Comparison of ENCODE assay signal across 8 cellular contexts in genomic region chr10:62610649-62611229, GRCh38.
DNase-seq lines count a peak whose midpoint lies in the region; ATAC-seq, FAIRE-seq and TF ChIP-seq lines count a peak whose summit lies in the region.

No MANE protein-coding gene starts in this region.

- H3K79me2 ChIP-seq in DOHH2 (ENCODE audit: control insufficient read depth, low read length) (no peaks in the 10 kb centered on the region), astrocyte (ENCODE audit: insufficient read depth, low read length) (no peaks in the 10 kb centered on the region)

- H2AK5ac ChIP-seq in IMR-90 (ENCODE audit: low read depth, low read length) = no peak overlapping the region

- no peak overlapping the region for H3K18ac ChIP-seq in IMR-90 (ENCODE audit: low read depth, low read length)

- peaks cover 18% of the 10 kb centered on the region for H3K4me1 Mint-ChIP-seq in astrocyte (ENCODE audit: low read depth, unreplicated experiment)

- H4K91ac ChIP-seq in IMR-90 (ENCODE audit: insufficient read depth, low read depth, low read length) = no peak overlapping the region

- H3K79me1 ChIP-seq in IMR-90 (ENCODE audit: low read depth in 1 of 2, low read length in 2 of 2) = no peaks in the 10 kb centered on the region

- H2AFZ ChIP-seq in IMR-90 (replicated peaks; ENCODE audit: low read length, poor library complexity) (peak overlapping the region; percentile 34), astrocyte (ENCODE audit: low read depth, low read length) (no peak overlapping the region)

- H3K27ac ChIP-seq in DOHH2 (ENCODE audit: low read depth, low read length) (no peak overlapping the region), IMR-90 (ENCODE audit: insufficient read depth, low read length) (no peak overlapping the region), astrocyte (ENCODE audit: low read depth, low read length) (no peak overlapping the region)

- H3K9me3 ChIP-seq in DOHH2 (ENCODE audit: control insufficient read depth, insufficient read depth, low read length) (no peaks in the 10 kb centered on the region), IMR-90 (ENCODE audit: control insufficient read depth, insufficient read depth, low read length) (no peaks in the 10 kb centered on the region), astrocyte (ENCODE audit: insufficient read depth, low read depth, low read length) (no peaks in the 10 kb centered on the region)

- H3K4me3 Mint-ChIP-seq in astrocyte (ENCODE audit: unreplicated experiment) = no peak overlapping the region

- dilution Hi-C loops in IMR-90 (cut with HindIII; ENCODE audit: low sequenced_read_pairs, unreplicated experiment) = loop anchor here (25.0 kb wide), 1 partner anchor 552 kb away; no protein-coding TSS in a partner anchor

- no peaks in the 10 kb centered on the region for H4K20me1 ChIP-seq in DOHH2 (ENCODE audit: control insufficient read depth, insufficient read depth, low read depth, low read length)
- no peaks in the 10 kb centered on the region for H4K20me1 ChIP-seq in IMR-90 (ENCODE audit: insufficient read depth, low read length)
- H4K20me1 ChIP-seq in astrocyte (ENCODE audit: insufficient read depth, low read length) = no peaks in the 10 kb centered on the region

- H4K8ac ChIP-seq in IMR-90 (ENCODE audit: low read depth in 2 of 2, low read length in 2 of 2) = no peak overlapping the region

- TF ChIP-seq POLR2A in IMR-90 (IDR thresholded peaks at IDR 0.05; ENCODE audit: low read depth, low read length) = no peak

- no peak overlapping the region for H3K27ac Mint-ChIP-seq in astrocyte (ENCODE audit: unreplicated experiment)

- intact Hi-C loops in IMR-90 (cut with micrococcal nuclease) = loop anchor here (1.0 kb wide), 3 partner anchors 208 to 548 kb away; no protein-coding TSS in a partner anchor

- H3K4me3 ChIP-seq in DOHH2 (ENCODE audit: low read length) = no peak overlapping the region
- no peak overlapping the region for H3K4me3 ChIP-seq in IMR-90 (ENCODE audit: insufficient read depth, low read depth, low read length)
- H3K4me3 ChIP-seq in astrocyte (ENCODE audit: insufficient read depth, low read depth, low read length) = no peak overlapping the region

- FAIRE-seq in astrocyte (lab: Jason Lieb, UNC) = no peak

- no peak overlapping the region for H3K4ac ChIP-seq in IMR-90 (ENCODE audit: low read depth, low read length)

- no peaks in the 10 kb centered on the region for H3K36me3 Mint-ChIP-seq in astrocyte (ENCODE audit: low read depth, unreplicated experiment)

- H3K14ac ChIP-seq in IMR-90 (replicated peaks; ENCODE audit: low read depth, low read length) = no peak overlapping the region

- H3K27me3 Mint-ChIP-seq in astrocyte (ENCODE audit: low read depth, unreplicated experiment) = no peaks in the 10 kb centered on the region

- H3K9ac ChIP-seq in IMR-90 (ENCODE audit: low read depth, low read length) = no peak overlapping the region
- H3K9ac ChIP-seq in astrocyte (ENCODE audit: low read length) = no peak overlapping the region

- H3K27me3 ChIP-seq in DOHH2 (ENCODE audit: control insufficient read depth, low read length) = no peaks in the 10 kb centered on the region
- H3K27me3 ChIP-seq in IMR-90 (ENCODE audit: control insufficient read depth, insufficient read depth, low read length) = no peaks in the 10 kb centered on the region
- no peaks in the 10 kb centered on the region for H3K27me3 ChIP-seq in astrocyte (ENCODE audit: insufficient read depth, low read length)

- H3K9me3 Mint-ChIP-seq in astrocyte (ENCODE audit: unreplicated experiment) = peaks cover 9% of the 10 kb centered on the region

- no peak overlapping the region for H2BK15ac ChIP-seq in IMR-90 (ENCODE audit: low read depth, low read length)

- ATAC-seq in GM21526 (IDR thresholded peaks at IDR 0.05; ENCODE audit: low FRiP score, unreplicated experiment) (peak; percentile 70), IMR-90 (ENCODE audit: low read depth) (peak; percentile 83)

- no peak overlapping the region for H2AK9ac ChIP-seq in IMR-90 (replicated peaks; ENCODE audit: low read depth, low read length, poor library complexity)

- H3K4me1 ChIP-seq in DOHH2 (ENCODE audit: control insufficient read depth, low read length) = peaks cover 48% of the 10 kb centered on the region
- peaks cover 9% of the 10 kb centered on the region for H3K4me1 ChIP-seq in IMR-90 (ENCODE audit: control insufficient read depth, insufficient read depth, low read length)
- peaks cover 7% of the 10 kb centered on the region for H3K4me1 ChIP-seq in astrocyte (ENCODE audit: insufficient read depth, low read length)

- H3K9me1 ChIP-seq in IMR-90 (ENCODE audit: insufficient read depth, low read length) = no peaks in the 10 kb centered on the region

- H3F3A ChIP-seq in DOHH2 (ENCODE audit: control insufficient read depth, insufficient read depth) = no peaks in the 10 kb centered on the region

- no TSS peak for BruUV-seq in IMR-90 (replicated peaks; lab: Mats Ljungman, UMichigan)

- H2BK5ac ChIP-seq in IMR-90 (ENCODE audit: low read depth, low read length, poor library complexity, severe bottlenecking) = no peak overlapping the region

- no peak overlapping the region for H4K5ac ChIP-seq in IMR-90 (ENCODE audit: low read depth, low read length)

- 0% methylated on average over 1 of the region's 7 CpGs; no CpG with 5 or more reads in 1 of the 2 experiments for WGBS in IMR-90 (ENCODE audit: extremely low coverage in 2 of 2, insufficient read length in 1 of 2), 2 experiments

- H3K36me3 ChIP-seq in DOHH2 (ENCODE audit: control insufficient read depth, low read length) (no peaks in the 10 kb centered on the region), IMR-90 (ENCODE audit: control insufficient read depth, insufficient read depth, low read length) (no peaks in the 10 kb centered on the region), astrocyte (ENCODE audit: insufficient read depth, low read length) (no peaks in the 10 kb centered on the region)

- no peak overlapping the region for H3K56ac ChIP-seq in IMR-90 (ENCODE audit: extremely low read depth, insufficient read depth, low read length)

- H3K9me2 ChIP-seq in DOHH2 (replicated peaks; ENCODE audit: control insufficient read depth, low read length) = no peaks in the 10 kb centered on the region

- H2BK20ac ChIP-seq in IMR-90 (ENCODE audit: low read depth, low read length) = no peak overlapping the region

- no peak overlapping the region for H2BK120ac ChIP-seq in IMR-90 (ENCODE audit: low read depth, low read length)

- POLR2A ChIA-PET in IMR-90 (lab: Charles Lee; ENCODE audit: unreplicated experiment) = no interaction called here

- H3K4me2 ChIP-seq in DOHH2 (ENCODE audit: low read length) (peak overlapping the region; percentile 47), IMR-90 (ENCODE audit: low read depth, low read length) (no peak overlapping the region), astrocyte (ENCODE audit: low read length) (no peak overlapping the region)

- no peak overlapping the region for H3K23ac ChIP-seq in IMR-90 (ENCODE audit: low read depth, low read length)

- CTCF ChIA-PET in IMR-90 (lab: Yijun Ruan, JAX) = interaction anchor here (0.6 to 2.9 kb wide), 12 partner anchors 9 to 550 kb away, joined by 3 to 18 read pairs (median 3); no protein-coding TSS in a partner anchor

- TF ChIP-seq RAD21 in IMR-90 (IDR thresholded peaks at IDR 0.05; ENCODE audit: low read length) = peak; percentile 92

- in situ Hi-C loops in IMR-90 (cut with MboI; ENCODE audit: low sequenced_read_pairs) = loop anchor here (5.0 to 10.0 kb wide), 2 partner anchors 202 to 544 kb away; no protein-coding TSS in a partner anchor

- TF ChIP-seq CTCF in DOHH2 (IDR thresholded peaks at IDR 0.05; ENCODE audit: low read depth, low read length, poor library complexity, severe bottlenecking) (peak; percentile 97), IMR-90 (conservative IDR thresholded peaks at IDR 0.05; ENCODE audit: low read depth, low read length) (peak; percentile 87), astrocyte (IDR thresholded peaks at IDR 0.05; ENCODE audit: insufficient read depth, low read depth, low read length) (peak; percentile 76)

- DNase-seq in IMR-90 (peak; percentile 47), T-helper 1 cell (peak; percentile 35 to 66 (median 57)), astrocyte (ENCODE audit: low read depth) (peak; percentile 23), iPS-NIHi11 (ENCODE audit: low spot score) (peak; percentile 82), dedifferentiated amniotic fluid mesenchymal stem cell (ENCODE audit: extremely low spot score) (no peak)
- peak; percentile 62 to 78 for DNase-seq in stimulated activated CD4-positive, alpha-beta T cell treated with anti-CD3 and anti-CD28 coated beads, Interleukin-1b, Interleukin-23, amount 100 ng/mL, for 4 hours (ENCODE audit: low read depth in 2 of 2)

TF ChIP-seq in IMR-90, 13 proteins besides CTCF, POLR2A, EP300 and RAD21:
- TF ChIP-seq RFX5 (IDR thresholded peaks at IDR 0.05; ENCODE audit: low read depth, low read length) (no peak), MAZ (IDR thresholded peaks at IDR 0.05; ENCODE audit: borderline replicate concordance, low read depth, low read length) (peak; percentile 35; the same call in 1 of the 2 replicates), MXI1 (IDR thresholded peaks at IDR 0.05; ENCODE audit: borderline replicate concordance, low read depth, low read length) (no peak), SMC3 (IDR thresholded peaks at IDR 0.05; ENCODE audit: low read depth, low read length) (peak; percentile 83)
